Comparison of ENCODE assay signal across 8 cellular contexts in the genomic region with DNA sequence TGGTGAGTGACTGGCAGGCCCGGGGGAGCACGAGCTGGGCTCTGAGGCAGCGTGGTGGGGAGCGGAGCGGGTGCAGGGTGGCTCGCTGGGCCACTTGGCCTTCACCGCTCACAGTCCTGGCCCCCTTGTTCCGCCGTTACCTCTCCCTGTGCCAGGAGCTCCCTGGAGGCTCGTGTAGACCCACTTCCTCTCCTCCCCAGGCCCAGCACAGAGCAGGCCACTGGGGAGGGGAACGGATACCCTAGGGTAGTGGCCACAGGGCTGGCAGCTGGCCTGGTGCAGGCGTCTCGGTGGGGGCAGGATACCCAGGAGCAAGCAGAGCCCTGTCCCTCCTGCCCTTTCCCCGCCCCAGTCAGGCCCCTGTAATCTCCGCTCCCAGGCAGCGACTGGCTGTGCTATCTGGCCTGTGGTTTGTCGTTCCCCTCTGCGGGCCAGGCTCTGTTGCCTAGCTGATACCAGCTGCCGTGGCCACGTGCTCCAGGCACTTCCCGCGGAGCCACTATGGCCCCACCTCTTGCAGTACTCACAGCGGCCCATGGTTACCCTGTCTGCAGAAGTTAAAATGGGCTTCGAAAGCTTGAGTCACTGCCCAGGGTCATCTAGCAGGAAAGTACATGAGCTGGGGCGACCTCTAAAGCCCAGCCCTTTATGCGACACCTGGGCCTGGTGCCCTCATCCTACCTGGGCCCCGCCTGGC. TPM values are rescaled to one million over a fixed set of nuclear protein-coding genes. Genes with fewer than 3 reads are reported as not detected.
DNase-seq lines count a peak whose midpoint lies in the region; ATAC-seq lines count a peak whose summit lies in the region.

No MANE protein-coding gene starts in this region.

- H3K27ac ChIP-seq in duodenal mucosa (ENCODE audit: low read depth, low read length) (peak overlapping the region; percentile 79), aorta (ENCODE audit: low read depth in 1 of 2, low read length in 2 of 2) (no peak overlapping the region)

- peak; percentile 76 for ATAC-seq in HG03135 (IDR thresholded peaks at IDR 0.05; ENCODE audit: unreplicated experiment)
- peak; percentile 20 for ATAC-seq in aorta (ENCODE audit: low FRiP score)
- no peak for ATAC-seq in GM18519 (IDR thresholded peaks at IDR 0.05; ENCODE audit: low FRiP score, unreplicated experiment)
- no peak for ATAC-seq in GM21723 (IDR thresholded peaks at IDR 0.05; ENCODE audit: unreplicated experiment)

- H3K27me3 ChIP-seq in duodenal mucosa (ENCODE audit: control insufficient read depth in 1 of 2, insufficient read depth in 2 of 2, low read length in 2 of 2): no peaks in the 10 kb centered on the region
- H3K27me3 ChIP-seq in aorta (ENCODE audit: control insufficient read depth in 1 of 2, insufficient read depth in 2 of 2, low read length in 1 of 2): no peaks in the 10 kb centered on the region

- H3K4me3 ChIP-seq in duodenal mucosa (ENCODE audit: low read depth in 1 of 2, low read length in 2 of 2) (peak overlapping the region; percentile 23 to 35), aorta (ENCODE audit: low read length in 2 of 2) (no peak overlapping the region)

- H3K36me3 ChIP-seq in duodenal mucosa (ENCODE audit: control insufficient read depth in 1 of 2, insufficient read depth in 2 of 2, low read length in 2 of 2) (peaks cover 29 to 36% of the 10 kb centered on the region in 2 donors), aorta (ENCODE audit: control insufficient read depth in 1 of 2, insufficient read depth in 2 of 2, low read length in 1 of 2) (peaks cover 0 to 2% of the 10 kb centered on the region in 2 donors)

- H3K9me3 ChIP-seq in duodenal mucosa (ENCODE audit: control insufficient read depth in 1 of 2, low read length in 2 of 2) (no peaks in the 10 kb centered on the region), aorta (ENCODE audit: control insufficient read depth, low read length) (no peaks in the 10 kb centered on the region)

- peak in 10 of 14 donors; percentile 4 to 64 (median 40) for DNase-seq in C1 segment of cervical spinal cord (lab: John Stamatoyannopoulos, UW)
- peak; percentile 28 to 44 for DNase-seq in activated CD4-positive, alpha-beta T cell treated with anti-CD3 and anti-CD28 coated beads for 4 hours
- DNase-seq in nucleus accumbens (lab: John Stamatoyannopoulos, UW): peak in 35 of 56 donors; percentile 1 to 55 (median 19)
- peak in 1 of 2 donors; percentile 83 for DNase-seq in aorta

- peaks cover 39 to 42% of the 10 kb centered on the region in 2 donors for H3K4me1 ChIP-seq in duodenal mucosa (ENCODE audit: control insufficient read depth in 1 of 2, insufficient read depth in 2 of 2, low read length in 2 of 2)
- no peaks in the 10 kb centered on the region for H3K4me1 ChIP-seq in aorta (ENCODE audit: control insufficient read depth in 1 of 2, insufficient read depth in 2 of 2, low read length in 2 of 2)

- WGBS in aorta, 2 donors: 80 to 89% methylated on average over 25 to 27 of the region's 27 CpGs

- intact Hi-C loops in aorta (cut with DNase I): no loop called here

- H3K9ac ChIP-seq in duodenal mucosa (ENCODE audit: low read depth in 1 of 2, low read length in 2 of 2): peak overlapping the region; percentile 51 to 63

RNA-seq across cellular contexts. Expression of a gene that starts 11.6 kb away (rescaled TPM):
- total RNA-seq in aorta: 1 to 10 TPM; 4.0 to 5.1 TPM
- 1 to 10 TPM; 2.1 to 4.9 TPM for polyA plus RNA-seq in aorta

RNA-seq across cellular contexts. Expression of a gene that starts 32.9 kb away (rescaled TPM):
- total RNA-seq in aorta: 10 to 100 TPM; 21.8 to 28.3 TPM
- 10 to 100 TPM in 1 of 2 donors, 1 to 10 TPM in 1; 8.5 to 32.3 TPM for polyA plus RNA-seq in aorta

RNA-seq across cellular contexts. Expression of a gene that starts 41.1 kb away (rescaled TPM):
- total RNA-seq in aorta: 100 to 1,000 TPM in 1 of 2 donors, 10 to 100 TPM in 1; 64.9 to 107 TPM
- 100 to 1,000 TPM in 1 of 2 donors, 10 to 100 TPM in 1; 34.4 to 232 TPM for polyA plus RNA-seq in aorta

RNA-seq across cellular contexts. Expression of a gene that starts 41.3 kb away (rescaled TPM):
- total RNA-seq in aorta: 10 to 100 TPM; 42.0 to 48.4 TPM
- 10 to 100 TPM; 26.8 to 51.1 TPM for polyA plus RNA-seq in aorta

RNA-seq across cellular contexts. Expression of a gene that starts 41.9 kb away (rescaled TPM):
- 100 to 1,000 TPM in 1 of 2 donors, 10 to 100 TPM in 1; 80.3 to 156 TPM for total RNA-seq in aorta
- 10 to 100 TPM; 60.6 to 73.2 TPM for polyA plus RNA-seq in aorta

Comparison
In these comparisons a context has a peak if more than half of its experiments do, and no peak if none do; other contexts are left out.
1. ATAC-seq: peak in HG03135 (single experiment) and aorta (single experiment); none in GM18519 (single experiment) and GM21723 (single experiment).
2. H3K4me3 ChIP-seq: peak in duodenal mucosa (2 of 2); none in aorta (0 of 2).